11 cellular contexts compared by ENCODE assay signal in the genomic region with DNA sequence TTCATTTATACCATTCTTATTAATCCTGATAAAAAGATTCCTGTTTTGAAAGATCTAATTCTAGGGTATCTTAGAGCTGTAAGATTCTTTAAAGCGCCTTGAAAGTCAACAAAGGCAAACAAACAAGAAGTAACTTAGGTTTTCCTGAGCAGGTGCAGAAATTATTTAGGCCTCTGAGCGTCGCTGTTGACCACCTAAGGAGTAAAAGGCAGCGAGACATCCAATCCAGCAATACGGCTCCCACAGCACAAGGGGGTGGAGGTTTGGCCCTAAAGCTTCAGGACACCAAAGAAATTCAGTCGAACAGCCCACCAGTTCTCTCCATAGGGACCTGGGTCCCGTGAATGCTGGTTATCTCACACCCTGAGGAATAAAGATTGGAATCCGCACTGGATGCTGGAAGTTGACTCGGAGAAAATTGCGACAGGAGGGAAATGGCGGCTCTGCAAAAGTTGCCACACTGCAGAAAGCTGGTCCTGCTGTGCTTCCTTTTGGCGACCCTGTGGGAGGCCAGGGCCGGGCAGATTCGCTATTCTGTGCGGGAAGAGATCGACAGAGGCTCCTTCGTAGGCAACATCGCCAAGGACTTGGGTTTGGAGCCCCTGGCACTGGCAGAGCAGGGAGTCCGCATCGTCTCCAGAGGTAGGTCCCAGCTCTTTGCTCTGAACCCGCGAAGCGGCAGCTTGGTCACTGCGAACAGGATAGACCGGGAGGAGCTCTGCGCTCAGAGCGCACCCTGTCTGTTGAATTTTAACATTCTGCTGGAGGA. TPM values are rescaled to one million over a fixed set of nuclear protein-coding genes. Genes with fewer than 3 reads are reported as not detected.
DNase-seq lines count a peak whose midpoint lies in the region; ATAC-seq and TF ChIP-seq lines count a peak whose summit lies in the region.
"Had no signal": no experiment of that assay in that cellular context is flagged by ENCODE, and none has a peak within 500 bp of the region (broad histone marks: within the 10 kb centered on the region; RNA-seq: fewer than 3 reads in every experiment).

A gene (plus strand): TSS at position 223 of the 769 bp plus-strand sequence.

- TF ChIP-seq RAD21 in SK-N-SH (IDR thresholded peaks at IDR 0.05; ENCODE audit: low read length) = peak; percentile 47

- POLR2A ChIA-PET in SK-N-SH (lab: Yijun Ruan, JAX) = interaction anchor here (0.7 kb wide), 1 partner anchor 225 kb away, joined by 4 read pairs; no protein-coding TSS in a partner anchor

- no peak for TF ChIP-seq POLR2A in testis (IDR thresholded peaks at IDR 0.05)

- no peaks in the 10 kb centered on the region for H3K9me2 ChIP-seq in SK-N-SH

- CTCF ChIA-PET in SK-N-SH (lab: Yijun Ruan, JAX) = interaction anchor here (0.6 to 2.9 kb wide), 14 partner anchors 9 to 254 kb away, joined by 3 to 11 read pairs (median 5); a partner anchor contains a TSS

- H3K36me3 ChIP-seq in SK-N-SH (replicated peaks in 1 of 2; ENCODE audit: control insufficient read depth in 1 of 2, insufficient read depth in 2 of 2, low read length in 1 of 2) (no peaks in the 10 kb centered on the region), cardiac muscle cell (no peaks in the 10 kb centered on the region), testis (ENCODE audit: low read depth, missing control alignments) (no peaks in the 10 kb centered on the region)

- WGBS in SK-N-SH (ENCODE audit: low lambda C conversion rate) = 51% methylated on average over 16 of the region's 27 CpGs
- 7 to 9% methylated on average over 26 to 27 of the region's 27 CpGs for WGBS in testis, 2 donors

- no peak within 1 kb of the TSS for H3K4me2 ChIP-seq in SK-N-SH

- H3K27me3 ChIP-seq in SK-N-SH (ENCODE audit: insufficient read depth) (no peaks in the 10 kb centered on the region), cardiac muscle cell (no peaks in the 10 kb centered on the region), testis (no peaks in the 10 kb centered on the region)

- H3K27ac ChIP-seq in SK-N-SH (ENCODE audit: low read depth in 2 of 2, low read length in 1 of 2) (no peak within 1 kb of the TSS), cardiac muscle cell (no peak within 1 kb of the TSS), testis (peak within 1 kb of the TSS in 1 of 2 donors; percentile 14)
- H3K27ac ChIP-seq: dorsolateral prefrontal cortex had no signal

- H3K9ac ChIP-seq in SK-N-SH = no peak within 1 kb of the TSS

- no peak for TF ChIP-seq EP300 in SK-N-SH (IDR thresholded peaks at IDR 0.05; ENCODE audit: borderline replicate concordance in 1 of 2, low read depth in 1 of 2, low read length in 1 of 2)

- H3K9me3 ChIP-seq in SK-N-SH = peaks cover 14% of the 10 kb centered on the region
- no peaks in the 10 kb centered on the region for H3K9me3 ChIP-seq in cardiac muscle cell (ENCODE audit: low read depth)
- no peaks in the 10 kb centered on the region for H3K9me3 ChIP-seq in testis

- no peaks in the 10 kb centered on the region for H3K79me2 ChIP-seq in SK-N-SH (ENCODE audit: insufficient read depth)

- H3K4me3 ChIP-seq in SK-N-SH (ENCODE audit: low read depth in 2 of 2, low read length in 1 of 2) (peak within 1 kb of the TSS in 1 of 2 experiments; percentile 17; a peak in 1 of 4 replicates), cardiac muscle cell (no peak within 1 kb of the TSS), testis (peak within 1 kb of the TSS in 1 of 2 donors; percentile 46)

- no peaks in the 10 kb centered on the region for H3F3A ChIP-seq in SK-N-SH (replicated peaks; ENCODE audit: insufficient read depth)

- peak; percentile 43 for TF ChIP-seq CTCF in SK-N-SH (IDR thresholded peaks at IDR 0.05)
- TF ChIP-seq CTCF in cardiac muscle cell (IDR thresholded peaks at IDR 0.05; ENCODE audit: low read depth, low read length) = peak; percentile 55
- TF ChIP-seq CTCF in testis (IDR thresholded peaks at IDR 0.05) = peak; percentile 58 to 62 (median 59)

- H2AFZ ChIP-seq in SK-N-SH (ENCODE audit: low read depth) = no peak within 1 kb of the TSS

- H3K4me1 ChIP-seq in SK-N-SH (ENCODE audit: control insufficient read depth in 1 of 2, insufficient read depth in 2 of 2, low read depth in 1 of 2, low read length in 1 of 2) (no peaks in the 10 kb centered on the region), cardiac muscle cell (ENCODE audit: low read depth) (no peaks in the 10 kb centered on the region), testis (no peaks in the 10 kb centered on the region)

- intact Hi-C loops in testis (cut with DNase I; ENCODE audit: low total_unique reads) = no loop called here

- no peaks in the 10 kb centered on the region for H4K20me1 ChIP-seq in SK-N-SH (ENCODE audit: insufficient read depth)

- ATAC-seq in GM21367 (IDR thresholded peaks at IDR 0.05; ENCODE audit: unreplicated experiment) = no peak

- peak; percentile 18 for DNase-seq in NCI-H2171 treated with DMSO at 0.1 percent for 48 hours (lab: John Stamatoyannopoulos, UW)
- no peak for DNase-seq in NCI-H2171 (lab: John Stamatoyannopoulos, UW)
- peak; percentile 46 for DNase-seq in SK-N-SH
- peak in 1 of 2 donors; percentile 66 for DNase-seq in cardiac muscle cell (ENCODE audit: low read depth in 1 of 2, low spot score in 1 of 2)
- DNase-seq in testis = peak; percentile 80
- no peak for DNase-seq in GDM1 (lab: John Stamatoyannopoulos, UW)
- no peak for DNase-seq in occipital lobe (lab: John Stamatoyannopoulos, UW)
- DNase-seq: CD4-positive, alpha-beta T cell; dorsolateral prefrontal cortex; NCI-H1092 had no signal

TF ChIP-seq in SK-N-SH, 30 proteins besides CTCF, POLR2A, EP300 and RAD21:
- TF ChIP-seq EZH2phosphoT487 (IDR thresholded peaks at IDR 0.05; ENCODE audit: borderline replicate concordance, low read depth) = no peak
- TF ChIP-seq, protein P1, sequence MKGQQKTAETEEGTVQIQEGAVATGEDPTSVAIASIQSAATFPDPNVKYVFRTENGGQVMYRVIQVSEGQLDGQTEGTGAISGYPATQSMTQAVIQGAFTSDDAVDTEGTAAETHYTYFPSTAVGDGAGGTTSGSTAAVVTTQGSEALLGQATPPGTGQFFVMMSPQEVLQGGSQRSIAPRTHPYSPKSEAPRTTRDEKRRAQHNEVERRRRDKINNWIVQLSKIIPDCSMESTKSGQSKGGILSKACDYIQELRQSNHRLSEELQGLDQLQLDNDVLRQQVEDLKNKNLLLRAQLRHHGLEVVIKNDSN (IDR thresholded peaks at IDR 0.05; ENCODE audit: borderline replicate concordance, low read depth) = no peak

RNA-seq across cellular contexts. Expression of the gene that starts here (rescaled TPM):
- polyA plus RNA-seq in SK-N-SH (2012; rRNA removed) (1.4 and 1.5 TPM in 2 replicates), cardiac muscle cell (0.18 and 1.1 TPM in 2 replicates), testis (ENCODE audit: insufficient read depth, low read depth, low replicate concordance) (5.6 TPM)
- 0.76 and 0.96 TPM in 2 replicates for polyA plus RNA-seq in SK-N-SH (2012; cell fraction: cytosol; rRNA removed)
- 2.7 and 2.9 TPM in 2 replicates for polyA plus RNA-seq in SK-N-SH (2012; cell fraction: nucleus; rRNA removed)
- total RNA-seq in cardiac muscle cell (0.95 and 1.8 TPM in 2 replicates), testis (10 to 100 TPM; 19.4 to 31.0 TPM), occipital lobe (6.9 TPM)
- total RNA-seq: CD4-positive, alpha-beta T cell had no signal

Comparison
In these comparisons a context has a peak if more than half of its experiments do, and no peak if none do; other contexts are left out.
1. DNase-seq: peak in NCI-H2171 treated with DMSO at 0.1 percent for 48 hours (single experiment), SK-N-SH (single experiment) and testis (single experiment); none in NCI-H2171 (single experiment), GDM1 (single experiment) and occipital lobe (single experiment).
2. Peak in every context shown above with its lines, with median percentiles within 50 percentile points of each other: CTCF ChIP-seq.